Comparison of ENCODE assay signal across 11 cellular contexts in the genomic region with DNA sequence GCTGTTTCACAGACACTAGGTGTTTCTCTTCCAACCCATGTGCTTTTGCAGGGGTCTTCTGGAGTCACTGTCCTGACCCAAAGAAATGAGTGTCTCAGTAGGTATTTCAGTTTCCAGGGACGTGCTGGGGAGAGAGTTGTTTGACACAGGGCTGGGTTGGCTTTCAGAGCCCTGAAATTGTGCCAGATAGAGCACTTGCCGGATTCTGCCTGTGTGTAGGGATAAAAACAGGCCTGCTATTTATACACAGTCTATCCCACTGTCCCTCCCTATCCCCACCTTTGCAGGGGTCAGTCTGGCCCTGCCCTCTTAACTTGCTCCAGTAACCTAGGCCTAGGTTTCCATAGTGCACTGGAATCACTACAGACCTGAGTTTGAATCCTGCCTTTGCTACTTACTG. TPM values are rescaled to one million over a fixed set of nuclear protein-coding genes. Genes with fewer than 3 reads are reported as not detected.
A peak's percentile ranks its signal among the peaks of the same experiment; 100 is the strongest.
DNase-seq lines count a peak whose midpoint lies in the region; ATAC-seq and TF ChIP-seq lines count a peak whose summit lies in the region.
"Had no signal": no experiment of that assay in that cellular context is flagged by ENCODE, and none has a peak within 500 bp of the region (broad histone marks: within the 10 kb centered on the region; RNA-seq: fewer than 3 reads in every experiment).

No MANE protein-coding gene starts in this region.

- H3K4me1 ChIP-seq in DOHH2 (ENCODE audit: control insufficient read depth, low read length) (peaks cover 41% of the 10 kb centered on the region), foreskin keratinocyte (peaks cover 27% of the 10 kb centered on the region), prostate gland (replicated peaks) (peaks cover 8% of the 10 kb centered on the region), adrenal gland (replicated peaks in 1 of 2) (peaks cover 19 to 24% of the 10 kb centered on the region in 2 donors)

- ATAC-seq in foreskin keratinocyte (no peak), left lobe of liver (no peak), HG03457 (IDR thresholded peaks at IDR 0.05; ENCODE audit: unreplicated experiment) (no peak)

- H3K79me2 ChIP-seq in DOHH2 (ENCODE audit: control insufficient read depth, low read length), result no peaks in the 10 kb centered on the region

- no peaks in the 10 kb centered on the region for H3K36me3 ChIP-seq in DOHH2 (ENCODE audit: control insufficient read depth, low read length)
- H3K36me3 ChIP-seq in prostate gland, result no peaks in the 10 kb centered on the region
- H3K36me3 ChIP-seq in adrenal gland (replicated peaks in 1 of 2), result no peaks in the 10 kb centered on the region

- H3K9me2 ChIP-seq in DOHH2 (replicated peaks; ENCODE audit: control insufficient read depth, low read length), result no peaks in the 10 kb centered on the region

- TF ChIP-seq CTCF in DOHH2 (IDR thresholded peaks at IDR 0.05; ENCODE audit: low read depth, low read length, poor library complexity, severe bottlenecking) (no peak), VCaP (conservative IDR thresholded peaks at IDR 0.05) (no peak), foreskin keratinocyte (conservative IDR thresholded peaks at IDR 0.05) (no peak), prostate gland (IDR thresholded peaks at IDR 0.05) (no peak), adrenal gland (IDR thresholded peaks at IDR 0.05) (no peak)

- no peak for TF ChIP-seq POLR2A in prostate gland (IDR thresholded peaks at IDR 0.05)
- no peak for TF ChIP-seq POLR2A in adrenal gland (IDR thresholded peaks at IDR 0.05)

- no peaks in the 10 kb centered on the region for H3F3A ChIP-seq in DOHH2 (ENCODE audit: control insufficient read depth, insufficient read depth)

- 13% methylated on average over 2 of the region's 2 CpGs for WGBS in prostate gland
- WGBS in adrenal gland, 4 donors, result 25 to 60% (median 35%) methylated on average over 1 to 2 of the region's 2 CpGs

- H3K27me3 ChIP-seq in DOHH2 (ENCODE audit: control insufficient read depth, low read length), result peaks cover 30% of the 10 kb centered on the region
- H3K27me3 ChIP-seq in foreskin keratinocyte, result no peaks in the 10 kb centered on the region
- H3K27me3 ChIP-seq in prostate gland (replicated peaks; ENCODE audit: insufficient read depth), result no peaks in the 10 kb centered on the region
- H3K27me3 ChIP-seq in adrenal gland, result no peaks in the 10 kb centered on the region

- H4K20me1 ChIP-seq in DOHH2 (ENCODE audit: control insufficient read depth, insufficient read depth, low read depth, low read length), result no peaks in the 10 kb centered on the region

- H3K4me2 ChIP-seq in DOHH2 (ENCODE audit: low read length), result peak overlapping the region; percentile 81

- H3K27ac ChIP-seq in DOHH2 (ENCODE audit: low read depth, low read length) (no peak overlapping the region), VCaP (peak overlapping the region; percentile 86), foreskin keratinocyte (peak overlapping the region; percentile 73), prostate gland (peak overlapping the region; percentile 75 to 79), adrenal gland (peak overlapping the region in 1 of 5 donors; percentile 89)

- H3K9me3 ChIP-seq in DOHH2 (ENCODE audit: control insufficient read depth, insufficient read depth, low read length) (no peaks in the 10 kb centered on the region), prostate gland (no peaks in the 10 kb centered on the region), adrenal gland (replicated peaks in 1 of 3) (no peaks in the 10 kb centered on the region)

- H3K4me3 ChIP-seq in DOHH2 (ENCODE audit: low read length) (peak overlapping the region; percentile 64), prostate gland (no peak overlapping the region), adrenal gland (no peak overlapping the region)

- intact Hi-C loops in prostate gland (cut with DNase I) (loop anchor here (2.0 to 5.0 kb wide), 3 partner anchors 45 to 170 kb away; a partner anchor contains a TSS), adrenal gland (cut with DNase I) (loop anchor here in 1 of 2 donors (5.0 to 10.0 kb wide), 2 partner anchors 105 to 273 kb away; no protein-coding TSS in a partner anchor)

- DNase-seq in foreskin keratinocyte (no peak), prostate gland (ENCODE audit: low spot score) (no peak), left lobe of liver (ENCODE audit: low spot score) (no peak), CD1c-positive myeloid dendritic cell (ENCODE audit: extremely low spot score) (no peak), adrenal gland (no peak)
- DNase-seq: effector CD8-positive, alpha-beta T cell; GF-D8; NCI-H226 had no signal

RNA-seq across cellular contexts. Expression of a gene that starts 1.0 kb away (rescaled TPM):
- 12.1 and 15.0 TPM in 2 replicates for total RNA-seq in foreskin keratinocyte
- 8.4 and 10.2 TPM in 2 replicates for polyA plus RNA-seq in foreskin keratinocyte
- 10 to 100 TPM in 1 of 2 donors, 1 to 10 TPM in 1; 7.7 to 24.0 TPM for total RNA-seq in prostate gland
- total RNA-seq in left lobe of liver, result 0.70 TPM
- total RNA-seq in adrenal gland, result 1 to 10 TPM in 7 of 8 donors, under 1 TPM in 1; 0.54 to 9.8 (median 5.0) TPM
- 1 to 10 TPM; 3.0 to 6.2 (median 5.6) TPM for polyA plus RNA-seq in adrenal gland

RNA-seq across cellular contexts. Expression of a gene that starts 12.6 kb away (rescaled TPM):
- total RNA-seq in foreskin keratinocyte (0.04 TPM in 1 of 2 replicates, not detected in the other), prostate gland (not detected), left lobe of liver (0.10 TPM), adrenal gland (not detected)
- polyA plus RNA-seq in foreskin keratinocyte (0.08 TPM in 1 of 2 replicates, not detected in the other), adrenal gland (under 1 TPM in 2 of 3 donors, not detected in 1; 0.13 to 0.32 TPM)

RNA-seq across cellular contexts. Expression of a gene that starts 44.5 kb away (rescaled TPM):
- total RNA-seq in foreskin keratinocyte (70.9 and 71.2 TPM in 2 replicates), prostate gland (100 to 1,000 TPM in 1 of 2 donors, 10 to 100 TPM in 1; 88.0 to 145 TPM), left lobe of liver (11.0 TPM), adrenal gland (100 to 1,000 TPM in 2 of 8 donors, 10 to 100 TPM in 6; 49.1 to 194 (median 74.1) TPM)
- polyA plus RNA-seq in foreskin keratinocyte (86.7 and 95.1 TPM in 2 replicates), adrenal gland (100 to 1,000 TPM in 1 of 3 donors, 10 to 100 TPM in 2; 68.1 to 130 (median 97.5) TPM)

RNA-seq across cellular contexts. Expression of a gene that starts 54.3 kb away (rescaled TPM):
- total RNA-seq in foreskin keratinocyte (51.0 and 54.5 TPM in 2 replicates), prostate gland (100 to 1,000 TPM in 1 of 2 donors, 10 to 100 TPM in 1; 69.7 to 112 TPM), left lobe of liver (60.6 TPM), adrenal gland (100 to 1,000 TPM in 4 of 8 donors, 10 to 100 TPM in 4; 64.3 to 141 (median 112) TPM)
- polyA plus RNA-seq in foreskin keratinocyte (19.2 and 21.4 TPM in 2 replicates), adrenal gland (100 to 1,000 TPM in 1 of 3 donors, 10 to 100 TPM in 2; 58.2 to 141 (median 70.9) TPM)
